15 cellular contexts compared by ENCODE assay signal in genomic region chr18:77078671-77079070, GRCh38. TPM values are rescaled to one million over a fixed set of nuclear protein-coding genes. Genes with fewer than 3 reads are reported as not detected.
DNase-seq lines count a peak whose midpoint lies in the region; ATAC-seq and TF ChIP-seq lines count a peak whose summit lies in the region.
"Had no signal": no experiment of that assay in that cellular context is flagged by ENCODE, and none has a peak within 500 bp of the region (broad histone marks: within the 10 kb centered on the region; RNA-seq: fewer than 3 reads in every experiment).

No MANE protein-coding gene starts in this region.

- ATAC-seq in RWPE2 (ENCODE audit: low read depth) (peak; percentile 36; the same call in 1 of the 3 replicates), HG03039 (IDR thresholded peaks at IDR 0.05; ENCODE audit: unreplicated experiment) (no peak)

- 85 to 100% (median 95%) methylated on average over 2 to 5 of the region's 5 CpGs for WGBS in spleen, 5 donors

- DNase-seq in activated CD8-positive, alpha-beta memory T cell treated with anti-CD3 and anti-CD28 coated beads, Interleukin-2, amount 50 U/mL, for 48 hours, result peak; percentile 47
- no peak for DNase-seq in activated CD8-positive, alpha-beta memory T cell treated with anti-CD3 and anti-CD28 coated beads for 24 hours
- DNase-seq in RWPE2 (ENCODE audit: low spot score) (no peak), kidney tubule cell (ENCODE audit: low spot score) (peak; percentile 53), spleen (peak; percentile 73), activated gamma-delta T cell (lab: John Stamatoyannopoulos, UW) (no peak), amniotic stem cell (lab: John Stamatoyannopoulos, UW) (no peak)
- DNase-seq: 8988T; activated CD4-positive, alpha-beta T cell treated with anti-CD3 and anti-CD28 coated beads, Interleukin-2, amount 50 U/mL, for 48 hours; activated naive CD4-positive, alpha-beta T cell treated with anti-CD3 and anti-CD28 coated beads for 36 hours; caudate nucleus; NCI-H1105; NCI-H345; testis had no signal

- intact Hi-C loops in spleen (cut with DNase I; ENCODE audit: low total_unique reads), result no loop called here

- H3K4me1 ChIP-seq in RWPE2 (ENCODE audit: insufficient read depth, poor library complexity, severe bottlenecking), result peaks cover 11% of the 10 kb centered on the region
- H3K4me1 ChIP-seq in spleen, result peaks cover 25 to 100% (median 53%) of the 10 kb centered on the region in 6 donors
- H3K4me1 ChIP-seq: testis had no signal

- H3K27ac ChIP-seq in RWPE2 (ENCODE audit: poor library complexity, severe bottlenecking) (no peak overlapping the region), spleen (peak overlapping the region in 3 of 8 donors; percentile 20 to 41 (median 37))
- H3K27ac ChIP-seq: testis had no signal

- no peak overlapping the region for H3K4me3 ChIP-seq in RWPE2 (ENCODE audit: severe bottlenecking)
- H3K4me3 ChIP-seq in spleen, result no peak overlapping the region
- H3K4me3 ChIP-seq: testis had no signal

- H3K9me3 ChIP-seq in RWPE2 (ENCODE audit: severe bottlenecking) (no peaks in the 10 kb centered on the region), spleen (no peaks in the 10 kb centered on the region)
- H3K9me3 ChIP-seq: testis had no signal

- TF ChIP-seq CTCF in RWPE2 (IDR thresholded peaks at IDR 0.05; ENCODE audit: poor library complexity, severe bottlenecking) (no peak), spleen (IDR thresholded peaks at IDR 0.05 in 8 of 11, conservative IDR thresholded peaks at IDR 0.05 in 3 of 11) (no peak)

- H3K36me3 ChIP-seq in RWPE2 (ENCODE audit: low read depth), result peaks cover 9% of the 10 kb centered on the region; the same call in 1 of the 2 replicates
- peaks cover 0 to 33% (median 2%) of the 10 kb centered on the region in 6 donors for H3K36me3 ChIP-seq in spleen

- TF ChIP-seq POLR2A in spleen (IDR thresholded peaks at IDR 0.05), result no peak

- H3K27me3 ChIP-seq in RWPE2 (ENCODE audit: insufficient read depth, poor library complexity, severe bottlenecking) (no peaks in the 10 kb centered on the region), spleen (replicated peaks in 1 of 7) (peaks cover 0 to 3% (median 0%) of the 10 kb centered on the region in 7 donors)
- H3K27me3 ChIP-seq: testis had no signal

RNA-seq across cellular contexts. Expression of gene MBP, which starts 53.9 kb away (rescaled TPM):
- 10 to 100 TPM; 62.5 to 96.0 (median 79.4) TPM for total RNA-seq in spleen
- 10 to 100 TPM; 11.1 to 16.4 (median 11.2) TPM for polyA plus RNA-seq in spleen

Comparison
In these comparisons a context has a peak if more than half of its experiments do, and no peak if none do; other contexts are left out.
1. DNase-seq: peak in activated CD8-positive, alpha-beta memory T cell treated with anti-CD3 and anti-CD28 coated beads, Interleukin-2, amount 50 U/mL, for 48 hours (single experiment), kidney tubule cell (single experiment) and spleen (single experiment); none in activated CD8-positive, alpha-beta memory T cell treated with anti-CD3 and anti-CD28 coated beads for 24 hours (single experiment), RWPE2 (single experiment), activated gamma-delta T cell (single experiment) and amniotic stem cell (single experiment).